1 cellular context compared by ENCODE assay signal in genomic region chr11:61728940-61729219, GRCh38.
TF ChIP-seq lines count a peak whose summit lies in the region.

No MANE protein-coding gene starts in this region.

TF ChIP-seq in WTC11, 78 proteins besides CTCF, POLR2A, EP300 and RAD21 (continued from another document):
- TF ChIP-seq ARID4B (CRISPR knock-in tag; IDR thresholded peaks at IDR 0.05; ENCODE audit: borderline replicate concordance) (no peak), ZNF532 (CRISPR knock-in tag; IDR thresholded peaks at IDR 0.05; ENCODE audit: borderline replicate concordance) (no peak), GTF2I (CRISPR knock-in tag; conservative IDR thresholded peaks at IDR 0.05) (no peak), ZBTB43 (CRISPR knock-in tag; IDR thresholded peaks at IDR 0.05) (no peak), ZNF219 (CRISPR knock-in tag; IDR thresholded peaks at IDR 0.05; ENCODE audit: borderline replicate concordance) (no peak), NFATC4 (CRISPR knock-in tag; IDR thresholded peaks at IDR 0.05) (no peak), USF2 (CRISPR knock-in tag; IDR thresholded peaks at IDR 0.05) (no peak)
TF ChIP-seq in WTC11: peak in this region for 0.
